ENCODE assay signal across 28 cellular contexts in the genomic region with DNA sequence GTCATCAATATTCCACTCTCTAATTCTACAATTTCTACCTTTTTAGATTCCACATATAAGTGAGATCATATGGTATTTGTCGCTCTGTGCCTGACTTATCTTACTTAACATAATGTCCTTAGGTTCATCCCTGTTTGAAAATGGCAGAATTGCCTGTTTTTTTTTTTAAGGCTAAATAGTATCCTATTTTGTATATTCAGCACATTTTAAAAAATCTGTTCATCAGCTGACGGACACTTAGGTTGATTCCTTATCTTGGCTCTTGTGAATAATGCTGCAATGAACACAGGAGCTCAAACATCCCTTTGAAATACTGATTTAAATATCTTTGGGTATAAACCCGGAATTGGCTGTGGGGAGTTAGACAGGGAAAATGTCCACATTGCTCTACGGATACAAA.
"Had no signal": no experiment of that assay in that cellular context is flagged by ENCODE, and none has a peak within 500 bp of the region (broad histone marks: within the 10 kb centered on the region; RNA-seq: fewer than 3 reads in every experiment).

No MANE protein-coding gene starts in this region.

- H2AFZ ChIP-seq: neural progenitor cell, parathyroid adenoma had no signal

- H3K27ac ChIP-seq: neural progenitor cell, ovary, parathyroid adenoma, psoas muscle, skin epidermis, spleen, suprapubic skin, testis, tibial artery, transverse colon, upper lobe of right lung, uterus had no signal

- H3K9me3 ChIP-seq: ovary, psoas muscle, spleen, suprapubic skin, testis, tibial artery, transverse colon, upper lobe of right lung, uterus had no signal

- H3K4me2 ChIP-seq: neural progenitor cell, smooth muscle cell had no signal

- H3K9ac ChIP-seq: neural progenitor cell, parathyroid adenoma had no signal

- H3K4me3 ChIP-seq: neural progenitor cell, ovary, psoas muscle, skin epidermis, smooth muscle cell, spleen, suprapubic skin, testis, tibial artery, transverse colon, upper lobe of right lung, uterus had no signal

- H3K36me3 ChIP-seq: neural progenitor cell, ovary, spleen, suprapubic skin, tibial artery, transverse colon, upper lobe of right lung, uterus had no signal

- ATAC-seq: psoas muscle; right cardiac atrium; sciatic nerve; stimulated activated memory B cell treated with anti-CD40 and anti-IgM and Interleukin-4, amounts not matched to agents 10 μg/mL and 1 μg/mL and 100 μg/mL, for 72 hours; stimulated activated naive CD8-positive, alpha-beta T cell treated with anti-CD3 and anti-CD28 coated beads, Interleukin-15, amount 100 ng/mL, for 72 hours; stimulated activated naive CD8-positive, alpha-beta T cell treated with anti-CD3 and anti-CD28 coated beads, Interleukin-15, Interleukin-2, amounts not matched to agents 100 U/mL and 50 U/mL, for 24 hours; upper lobe of right lung had no signal

- H3K4me1 ChIP-seq: neural progenitor cell, parathyroid adenoma, psoas muscle, spleen, suprapubic skin, testis, tibial artery, transverse colon, uterus had no signal

- H3K79me2 ChIP-seq: parathyroid adenoma had no signal

- H3K27me3 ChIP-seq: neural progenitor cell, ovary, spleen, suprapubic skin, testis, tibial artery, transverse colon, upper lobe of right lung, uterus had no signal

- DNase-seq: natural killer cell; occipital lobe; ovary; posterior cingulate gyrus; psoas muscle; right cardiac atrium; spleen; stimulated activated CD4-positive, alpha-beta T cell treated with anti-CD3 and anti-CD28 coated beads, Interleukin-12 subunit alpha, Interleukin-12 subunit beta, amount 100 ng/mL, for 4 hours; stimulated activated CD4-positive, alpha-beta T cell treated with anti-CD3 and anti-CD28 coated beads, Interleukin-1b, Interleukin-23, amount 100 ng/mL, for 48 hours; stimulated activated CD4-positive, alpha-beta T cell treated with anti-CD3 and anti-CD28 coated beads, Interleukin-4, amount 100 ng/mL, for 1 hour; stimulated activated CD4-positive, alpha-beta T cell treated with anti-CD3 and anti-CD28 coated beads, Interleukin-4, amount 100 ng/mL, for 4 hours; stimulated activated CD8-positive, alpha-beta memory T cell treated with anti-CD3 and anti-CD28 coated beads, Interleukin-4, amount 100 ng/mL, for 48 hours; stimulated activated naive CD4-positive, alpha-beta T cell; stimulated activated naive CD8-positive, alpha-beta T cell treated with anti-CD3 and anti-CD28 coated beads, Interleukin-15, amount 100 ng/mL, for 72 hours; stimulated activated naive CD8-positive, alpha-beta T cell treated with anti-CD3 and anti-CD28 coated beads, Interleukin-15, Interleukin-2, amounts not matched to agents 100 U/mL and 50 U/mL, for 24 hours; substantia nigra; testis; tibial artery; transverse colon; upper lobe of right lung; uterus had no signal
